In the genomic region with DNA sequence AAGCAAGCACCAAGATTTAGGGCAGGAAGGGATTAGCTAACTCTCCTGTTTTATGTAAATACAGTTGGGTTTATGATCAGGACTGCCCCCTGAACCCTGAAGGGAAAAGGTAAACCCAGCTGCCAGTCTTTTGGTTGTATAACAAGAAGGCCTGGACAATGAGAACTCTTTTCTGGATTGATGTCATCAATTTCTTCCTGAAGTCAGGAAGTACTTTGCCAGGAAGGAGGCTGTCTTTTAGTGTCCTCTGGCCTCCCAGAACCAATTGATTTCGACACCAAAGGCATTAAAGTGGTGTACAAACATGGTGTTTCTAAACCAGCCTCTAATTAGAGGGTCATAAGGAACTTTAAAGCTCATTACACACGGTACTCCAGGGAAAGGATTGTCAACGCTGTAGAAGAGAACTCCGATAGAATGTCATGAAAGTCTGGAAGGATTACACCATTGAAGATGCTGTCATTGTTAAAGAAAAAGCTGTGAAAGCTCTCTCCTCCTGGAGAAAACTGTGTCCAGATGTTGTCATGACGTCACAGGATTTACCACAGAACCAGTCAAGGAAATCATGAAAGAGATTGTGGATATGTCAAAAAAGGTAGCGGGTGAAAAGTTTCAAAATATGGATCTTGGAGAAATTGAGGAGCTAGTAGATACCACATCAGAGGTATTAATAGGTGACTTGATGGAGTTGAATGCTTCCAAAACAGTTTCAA, we compare ENCODE assay signal across 12 cellular contexts.
"Had no signal": no experiment of that assay in that cellular context is flagged by ENCODE, and none has a peak within 500 bp of the region (broad histone marks: within the 10 kb centered on the region; RNA-seq: fewer than 3 reads in every experiment).

No MANE protein-coding gene starts in this region.

- H3K36me3 ChIP-seq: thyroid gland had no signal

- H3K4me3 ChIP-seq: breast epithelium, pancreas, thyroid gland had no signal

- H3K27ac ChIP-seq: breast epithelium, pancreas, thyroid gland had no signal

- H3K9me3 Mint-ChIP-seq: activated CD4-positive, alpha-beta memory T cell treated with anti-CD3 and anti-CD28 coated beads, Interleukin-2, amount 10 ng/mL, durations not matched to agents 7 days and 5 days; activated naive CD8-positive, alpha-beta T cell treated with anti-CD3 and anti-CD28 coated beads, Interleukin-2, amount 50 U/mL, for 24 hours; activated T-helper 1 cell treated with anti-CD3 and anti-CD28 coated beads, Interleukin-12 subunit alpha, Interleukin-12 subunit beta, Interleukin-2, Interleukin-4 antibody, amounts not matched to agents 30 ng/mL and 10 ng/mL and 1 ng/mL, durations not matched to agents 14 hours and 24 hours and 36 hours; effector memory CD8-positive, alpha-beta T cell had no signal

- H3K27me3 ChIP-seq: breast epithelium, pancreas, thyroid gland had no signal

- H3K27ac Mint-ChIP-seq: activated CD4-positive, alpha-beta memory T cell treated with anti-CD3 and anti-CD28 coated beads, Interleukin-2, amount 10 ng/mL, durations not matched to agents 7 days and 5 days; activated naive CD8-positive, alpha-beta T cell treated with anti-CD3 and anti-CD28 coated beads, Interleukin-2, amount 50 U/mL, for 24 hours; activated T-helper 1 cell treated with anti-CD3 and anti-CD28 coated beads, Interleukin-12 subunit alpha, Interleukin-12 subunit beta, Interleukin-2, Interleukin-4 antibody, amounts not matched to agents 30 ng/mL and 10 ng/mL and 1 ng/mL, durations not matched to agents 14 hours and 24 hours and 36 hours had no signal

- H3K9me3 ChIP-seq: breast epithelium, pancreas, thyroid gland had no signal

- H3K4me3 Mint-ChIP-seq: activated CD4-positive, alpha-beta memory T cell treated with anti-CD3 and anti-CD28 coated beads, Interleukin-2, amount 10 ng/mL, durations not matched to agents 7 days and 5 days; activated naive CD8-positive, alpha-beta T cell treated with anti-CD3 and anti-CD28 coated beads, Interleukin-2, amount 50 U/mL, for 24 hours; activated T-helper 1 cell treated with anti-CD3 and anti-CD28 coated beads, Interleukin-12 subunit alpha, Interleukin-12 subunit beta, Interleukin-2, Interleukin-4 antibody, amounts not matched to agents 30 ng/mL and 10 ng/mL and 1 ng/mL, durations not matched to agents 14 hours and 24 hours and 36 hours; effector memory CD8-positive, alpha-beta T cell had no signal

- H3K27me3 Mint-ChIP-seq: activated CD4-positive, alpha-beta memory T cell treated with anti-CD3 and anti-CD28 coated beads, Interleukin-2, amount 10 ng/mL, durations not matched to agents 7 days and 5 days; activated naive CD8-positive, alpha-beta T cell treated with anti-CD3 and anti-CD28 coated beads, Interleukin-2, amount 50 U/mL, for 24 hours; effector memory CD8-positive, alpha-beta T cell had no signal

- DNase-seq: activated CD4-positive, alpha-beta memory T cell treated with anti-CD3 and anti-CD28 coated beads, Interleukin-2, amount 10 ng/mL, durations not matched to agents 7 days and 5 days; activated naive CD4-positive, alpha-beta T cell; activated naive CD8-positive, alpha-beta T cell treated with anti-CD3 and anti-CD28 coated beads, Interleukin-2, amount 50 U/mL, for 24 hours; aorta; dermis blood vessel endothelial cell; effector memory CD8-positive, alpha-beta T cell; kidney glomerular epithelial cell; pancreas; stimulated activated CD4-positive, alpha-beta T cell treated with anti-CD3 and anti-CD28 coated beads, Interleukin-2, amount 100 ng/mL, for 24 hours; thyroid gland had no signal

- H3K4me1 ChIP-seq: breast epithelium, pancreas, thyroid gland had no signal

- ATAC-seq: activated naive CD8-positive, alpha-beta T cell treated with anti-CD3 and anti-CD28 coated beads, Interleukin-2, amount 50 U/mL, for 24 hours; effector memory CD8-positive, alpha-beta T cell; pancreas had no signal
